ENCODE assay signal across 14 cellular contexts in genomic region chr2:120257522-120257921, GRCh38. TPM values are rescaled to one million over a fixed set of nuclear protein-coding genes. Genes with fewer than 3 reads are reported as not detected.
A peak's percentile ranks its signal among the peaks of the same experiment; 100 is the strongest.
DNase-seq lines count a peak whose midpoint lies in the region; ATAC-seq and TF ChIP-seq lines count a peak whose summit lies in the region.
"Had no signal": no experiment of that assay in that cellular context is flagged by ENCODE, and none has a peak within 500 bp of the region (broad histone marks: within the 10 kb centered on the region; RNA-seq: fewer than 3 reads in every experiment).

No MANE protein-coding gene starts in this region.

- intact Hi-C loops in dorsolateral prefrontal cortex (cut with DNase I), result no loop called here

- H3K27me3 ChIP-seq in BLaER1 (no peaks in the 10 kb centered on the region), hepatocyte (no peaks in the 10 kb centered on the region), dorsolateral prefrontal cortex (no peaks in the 10 kb centered on the region)
- H3K27me3 ChIP-seq: heart right ventricle had no signal

- H3K9ac ChIP-seq in BLaER1, result no peak overlapping the region

- H4K20me1 ChIP-seq in BLaER1 (peaks cover 14% of the 10 kb centered on the region; the same call in 1 of the 2 replicates), hepatocyte (ENCODE audit: insufficient read depth, poor library complexity, severe bottlenecking) (peaks cover 13% of the 10 kb centered on the region)

- no peak for ATAC-seq in HG02588 (IDR thresholded peaks at IDR 0.05; ENCODE audit: unreplicated experiment)
- ATAC-seq: heart right ventricle had no signal

- no peak overlapping the region for H2AFZ ChIP-seq in hepatocyte

- peaks cover 80% of the 10 kb centered on the region for H3K79me2 ChIP-seq in hepatocyte

- DNase-seq in GF-D8 (lab: John Stamatoyannopoulos, UW) (peak; percentile 36), RPMI8226 (peak; percentile 78), hepatocyte (ENCODE audit: low spot score) (no peak), dorsolateral prefrontal cortex (no peak), AG20443 (ENCODE audit: low spot score) (no peak), NCI-H1092 (lab: John Stamatoyannopoulos, UW) (no peak)
- DNase-seq: activated CD4-positive, alpha-beta T cell treated with anti-CD3 and anti-CD28 coated beads, Interleukin-2, amount 10 ng/mL, durations not matched to agents 7 days and 5 days; amygdala; posterior cingulate gyrus; SW 1271 had no signal

- no peak for TF ChIP-seq CTCF in hepatocyte (IDR thresholded peaks at IDR 0.05; ENCODE audit: poor library complexity)
- no peak for TF ChIP-seq CTCF in dorsolateral prefrontal cortex (IDR thresholded peaks at IDR 0.05 in 54 of 56, conservative IDR thresholded peaks at IDR 0.05 in 2 of 56; ENCODE audit: low read depth in 1 of 56, partially characterized antibody in 56 of 56)

- H3K27ac ChIP-seq in BLaER1 (no peak overlapping the region), hepatocyte (peak overlapping the region; percentile 48), dorsolateral prefrontal cortex (no peak overlapping the region)
- H3K27ac ChIP-seq: C4-2B had no signal

- H3K4me3 ChIP-seq in BLaER1 (no peak overlapping the region), hepatocyte (no peak overlapping the region), dorsolateral prefrontal cortex (no peak overlapping the region)
- H3K4me3 ChIP-seq: heart right ventricle had no signal

- WGBS in hepatocyte (ENCODE audit: low lambda C conversion rate, missing lambda C conversion rate), result 93% methylated on average over 1 of the region's 1 CpG

- peaks cover 14% of the 10 kb centered on the region for H3K36me3 ChIP-seq in BLaER1
- no peaks in the 10 kb centered on the region for H3K36me3 ChIP-seq in hepatocyte (replicated peaks; ENCODE audit: insufficient read depth, low read depth)
- H3K36me3 ChIP-seq: heart right ventricle had no signal

- H3K4me1 ChIP-seq in BLaER1, result peaks cover 50% of the 10 kb centered on the region
- peaks cover 4% of the 10 kb centered on the region for H3K4me1 ChIP-seq in hepatocyte (ENCODE audit: insufficient read depth)

- H3K9me3 ChIP-seq in BLaER1 (peaks cover 21% of the 10 kb centered on the region), hepatocyte (ENCODE audit: low read depth) (no peaks in the 10 kb centered on the region)

- no peaks in the 10 kb centered on the region for H3K9me2 ChIP-seq in hepatocyte (replicated peaks; ENCODE audit: insufficient read depth)

- H3K4me2 ChIP-seq in BLaER1 (peak overlapping the region; percentile 55), hepatocyte (peak overlapping the region; percentile 24)

RNA-seq across cellular contexts. Expression of gene RALB, which starts 4.9 kb away (rescaled TPM):
- total RNA-seq in hepatocyte, result 66.8 and 68.2 TPM in 2 replicates
- 57.5 and 74.4 TPM in 2 replicates for polyA plus RNA-seq in hepatocyte
- 10 to 100 TPM; 29.9 to 98.4 (median 61.4) TPM for total RNA-seq in dorsolateral prefrontal cortex

RNA-seq across cellular contexts. Expression of gene TMEM185B, which starts 34.3 kb away (rescaled TPM):
- total RNA-seq in hepatocyte, result 25.2 and 26.2 TPM in 2 replicates
- polyA plus RNA-seq in hepatocyte, result 20.8 and 24.0 TPM in 2 replicates
- 10 to 100 TPM; 11.4 to 24.4 (median 15.6) TPM for total RNA-seq in dorsolateral prefrontal cortex

Comparison
In these comparisons a context has a peak if more than half of its experiments do, and no peak if none do; other contexts are left out.
1. DNase-seq: peak in GF-D8 (single experiment) and RPMI8226 (single experiment); none in hepatocyte (single experiment), dorsolateral prefrontal cortex (0 of 10), AG20443 (single experiment) and NCI-H1092 (single experiment).